8 cellular contexts compared by ENCODE assay signal in the genomic region with DNA sequence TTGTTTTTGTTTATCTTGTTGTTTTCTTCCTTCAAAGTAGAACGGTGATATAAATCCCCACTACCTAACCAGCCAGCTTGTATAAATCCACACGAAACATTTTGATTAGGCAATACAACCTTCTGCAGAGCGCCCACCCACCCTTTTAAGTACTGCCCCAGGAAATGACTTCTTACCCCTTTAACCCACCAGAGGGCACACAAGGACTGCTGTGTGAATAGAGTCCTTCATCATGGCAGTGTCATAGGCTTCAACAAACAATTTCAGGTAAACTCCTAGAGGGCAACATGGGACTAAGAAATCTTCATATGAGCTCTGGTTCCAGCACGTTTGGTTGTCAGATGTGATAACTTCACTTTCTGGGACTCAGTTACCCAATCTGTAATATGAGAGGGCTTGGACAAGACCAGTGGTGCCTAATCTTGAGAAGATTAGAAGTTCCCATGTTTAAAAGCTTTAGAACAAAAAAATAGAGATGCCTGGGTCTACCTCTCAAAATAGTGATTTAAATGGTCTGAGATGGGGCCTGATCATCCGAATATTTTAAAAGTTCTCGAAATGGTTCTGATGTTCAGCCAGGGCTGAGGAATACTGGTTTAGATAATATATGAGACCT. TPM values are rescaled to one million over a fixed set of nuclear protein-coding genes. Genes with fewer than 3 reads are reported as not detected.
A peak's percentile ranks its signal among the peaks of the same experiment; 100 is the strongest.
DNase-seq lines count a peak whose midpoint lies in the region; ATAC-seq and TF ChIP-seq lines count a peak whose summit lies in the region.

No MANE protein-coding gene starts in this region.

- peak; percentile 90 for ATAC-seq in HG02759 (IDR thresholded peaks at IDR 0.05; ENCODE audit: unreplicated experiment)

- H3K27me3 Mint-ChIP-seq in activated T-cell treated with anti-CD3 and anti-CD28 coated beads, Interleukin-2, amount 50 U/mL, for 24 hours: peaks cover 17% of the 10 kb centered on the region
- no peaks in the 10 kb centered on the region for H3K27me3 Mint-ChIP-seq in MCF 10A (ENCODE audit: insufficient read depth, unreplicated experiment)

- CTCF ChIA-PET in MCF 10A (lab: Yijun Ruan, JAX): interaction anchor here (0.5 to 7.5 kb wide), 117 partner anchors 9 to 1802 kb away, joined by 3 to 90 read pairs (median 5); a partner anchor contains a TSS

- BruUV-seq in MCF 10A (replicated peaks; lab: Mats Ljungman, UMichigan): no TSS peak

- peaks cover 5% of the 10 kb centered on the region for H3K9me3 Mint-ChIP-seq in activated T-cell treated with anti-CD3 and anti-CD28 coated beads, Interleukin-2, amount 50 U/mL, for 24 hours
- peaks cover 10% of the 10 kb centered on the region for H3K9me3 Mint-ChIP-seq in MCF 10A (ENCODE audit: unreplicated experiment)

- peak; percentile 9 for DNase-seq in activated T-cell treated with anti-CD3 and anti-CD28 coated beads for 1 hour (ENCODE audit: low read depth)
- DNase-seq in activated T-cell treated with anti-CD3 and anti-CD28 coated beads, Interleukin-2, amount 50 U/mL, for 24 hours: no peak
- DNase-seq in NCI-H146 (lab: John Stamatoyannopoulos, UW): peak; percentile 78
- peak; percentile 73 for DNase-seq in SKM-1 treated with dmso at 0.1 percent for 144 hours (lab: John Stamatoyannopoulos, UW; ENCODE audit: unreplicated experiment)
- DNase-seq in MCF 10A (ENCODE audit: unreplicated experiment): peak; percentile 86
- peak; percentile 83 for DNase-seq in iris pigment epithelial cell (ENCODE audit: low read depth)
- peak; percentile 15 for DNase-seq in stimulated activated CD4-positive, alpha-beta T cell treated with anti-CD3 and anti-CD28 coated beads, Interleukin-2, amount 100 ng/mL, for 4 hours (ENCODE audit: low read depth)

- H3K27ac Mint-ChIP-seq in activated T-cell treated with anti-CD3 and anti-CD28 coated beads, Interleukin-2, amount 50 U/mL, for 24 hours: no peak overlapping the region
- no peak overlapping the region for H3K27ac Mint-ChIP-seq in MCF 10A (ENCODE audit: low read depth, unreplicated experiment)

- H3K4me3 Mint-ChIP-seq in activated T-cell treated with anti-CD3 and anti-CD28 coated beads, Interleukin-2, amount 50 U/mL, for 24 hours: no peak overlapping the region
- H3K4me3 Mint-ChIP-seq in MCF 10A (ENCODE audit: unreplicated experiment): no peak overlapping the region

- POLR2A ChIA-PET in MCF 10A (lab: Yijun Ruan, JAX): interaction anchor here (0.6 to 2.6 kb wide), 9 partner anchors 83 to 935 kb away, joined by 3 to 27 read pairs (median 4); a partner anchor contains a TSS

- peak; percentile 81 for TF ChIP-seq CTCF in MCF 10A (IDR thresholded peaks at IDR 0.05; ENCODE audit: unreplicated experiment)

- H3K36me3 Mint-ChIP-seq in activated T-cell treated with anti-CD3 and anti-CD28 coated beads, Interleukin-2, amount 50 U/mL, for 24 hours (ENCODE audit: low read depth): no peaks in the 10 kb centered on the region
- H3K36me3 Mint-ChIP-seq in MCF 10A (ENCODE audit: insufficient read depth, unreplicated experiment): no peaks in the 10 kb centered on the region

- H3K4me1 Mint-ChIP-seq in activated T-cell treated with anti-CD3 and anti-CD28 coated beads, Interleukin-2, amount 50 U/mL, for 24 hours (ENCODE audit: low read depth): peaks cover 1% of the 10 kb centered on the region
- H3K4me1 Mint-ChIP-seq in MCF 10A (ENCODE audit: insufficient read depth, unreplicated experiment): peaks cover 6% of the 10 kb centered on the region

- intact Hi-C loops in MCF 10A (cut with micrococcal nuclease): loop anchor here (1.0 kb wide), 7 partner anchors 83 to 528 kb away; no protein-coding TSS in a partner anchor

RNA-seq across cellular contexts. Expression of a gene that starts 56.1 kb away (rescaled TPM):
- not detected in 2 replicates for total RNA-seq in MCF 10A (2022)
